In genomic region chr9:77589046-77589795, GRCh38 we compare ENCODE assay signal across 13 cellular contexts. TPM values are rescaled to one million over a fixed set of nuclear protein-coding genes. Genes with fewer than 3 reads are reported as not detected.
DNase-seq lines count a peak whose midpoint lies in the region; TF ChIP-seq lines count a peak whose summit lies in the region.
"Had no signal": no experiment of that assay in that cellular context is flagged by ENCODE, and none has a peak within 500 bp of the region (broad histone marks: within the 10 kb centered on the region; RNA-seq: fewer than 3 reads in every experiment).

No MANE protein-coding gene starts in this region.

- H3K79me2 ChIP-seq in smooth muscle cell (ENCODE audit: low read depth), result no peaks in the 10 kb centered on the region

- H2AFZ ChIP-seq in smooth muscle cell (ENCODE audit: low read depth), result no peak overlapping the region

- POLR2A ChIA-PET in A673 (lab: Charles Lee; ENCODE audit: low non-redundant PET), result interaction anchor here (0.6 kb wide), 1 partner anchor 8 kb away, joined by 12 read pairs; no protein-coding TSS in a partner anchor

- H3K9me3 ChIP-seq in HUES64 (ENCODE audit: insufficient read depth, low read depth, low read length) (no peaks in the 10 kb centered on the region), smooth muscle cell (replicated peaks; ENCODE audit: low read depth) (no peaks in the 10 kb centered on the region), A673 (ENCODE audit: low read depth, low read length, poor library complexity, severe bottlenecking) (no peaks in the 10 kb centered on the region), vagina (no peaks in the 10 kb centered on the region)
- H3K9me3 ChIP-seq: neutrophil had no signal

- peak; percentile 93 for DNase-seq in NCI-H2196 (lab: John Stamatoyannopoulos, UW; ENCODE audit: unreplicated experiment)
- peak; percentile 76 for DNase-seq in epithelial cell of esophagus (ENCODE audit: low read depth)
- no peak for DNase-seq in smooth muscle cell (lab: John Stamatoyannopoulos, UW; ENCODE audit: unreplicated experiment)
- DNase-seq in NCI-H1048 (lab: John Stamatoyannopoulos, UW), result no peak
- DNase-seq in A673 (ENCODE audit: low spot score), result no peak
- DNase-seq in H4 (ENCODE audit: low spot score), result no peak
- no peak for DNase-seq in vagina (ENCODE audit: extremely low spot score in 2 of 2)
- DNase-seq: activated B cell treated with CpG ODN at 0.5 μM for 24 hours; activated T-cell treated with anti-CD3 and anti-CD28 coated beads, Interleukin-2, amount 50 U/mL, for 48 hours; CD8-positive, alpha-beta memory T cell; NCI-H1105 had no signal

- H4K20me1 ChIP-seq in smooth muscle cell (ENCODE audit: low read depth), result no peaks in the 10 kb centered on the region

- BruUV-seq in A673 (replicated peaks; lab: Mats Ljungman, UMichigan), result no TSS peak

- H3K36me3 ChIP-seq in HUES64 (ENCODE audit: insufficient read depth, low read length) (no peaks in the 10 kb centered on the region), smooth muscle cell (ENCODE audit: low read depth) (no peaks in the 10 kb centered on the region), A673 (ENCODE audit: insufficient read depth, low read length, poor library complexity, severe bottlenecking) (no peaks in the 10 kb centered on the region), vagina (no peaks in the 10 kb centered on the region)
- H3K36me3 ChIP-seq: neutrophil had no signal

- H3F3A ChIP-seq in smooth muscle cell (ENCODE audit: low read depth), result peaks cover 9% of the 10 kb centered on the region

- H3K27me3 ChIP-seq in HUES64 (ENCODE audit: insufficient read depth, low read length) (no peaks in the 10 kb centered on the region), smooth muscle cell (ENCODE audit: low read depth) (no peaks in the 10 kb centered on the region), A673 (replicated peaks; ENCODE audit: insufficient read depth, low read depth, low read length, poor library complexity) (no peaks in the 10 kb centered on the region), vagina (no peaks in the 10 kb centered on the region)
- H3K27me3 ChIP-seq: neutrophil had no signal

- H3K9ac ChIP-seq in HUES64 (ENCODE audit: low read depth, low read length) (peak overlapping the region; percentile 14; the same call in 1 of the 2 replicates), smooth muscle cell (ENCODE audit: low read depth) (no peak overlapping the region)

- H3K4me1 ChIP-seq in HUES64 (ENCODE audit: insufficient read depth, low read length) (peaks cover 49% of the 10 kb centered on the region), smooth muscle cell (ENCODE audit: low read depth) (peaks cover 6% of the 10 kb centered on the region), A673 (ENCODE audit: insufficient read depth, low read length, poor library complexity, severe bottlenecking) (peaks cover 17% of the 10 kb centered on the region), vagina (peaks cover 16% of the 10 kb centered on the region)

- H3K4me3 ChIP-seq in HUES64 (ENCODE audit: low read length) (no peak overlapping the region), epithelial cell of esophagus (ENCODE audit: low read length) (no peak overlapping the region), smooth muscle cell (no peak overlapping the region), A673 (ENCODE audit: low read depth, low read length, poor library complexity, severe bottlenecking) (no peak overlapping the region), vagina (no peak overlapping the region)

- TF ChIP-seq CTCF in epithelial cell of esophagus (IDR thresholded peaks at IDR 0.05; ENCODE audit: insufficient read depth, low read depth, low read length, missing control alignments) (no peak), smooth muscle cell (IDR thresholded peaks at IDR 0.05; ENCODE audit: borderline replicate concordance, insufficient read depth, poor library complexity, severe bottlenecking) (no peak), A673 (conservative IDR thresholded peaks at IDR 0.05; ENCODE audit: low read depth, low read length) (no peak), vagina (IDR thresholded peaks at IDR 0.05) (no peak)

- WGBS in HUES64, result 79% methylated on average over 5 of the region's 6 CpGs
- WGBS in smooth muscle cell (ENCODE audit: low lambda C conversion rate), result 61% methylated on average over 6 of the region's 6 CpGs

- peak overlapping the region; percentile 73 for H3K27ac ChIP-seq in HUES64 (ENCODE audit: low read depth, low read length)
- H3K27ac ChIP-seq in smooth muscle cell (ENCODE audit: low read depth), result peak overlapping the region; percentile 56
- H3K27ac ChIP-seq in A673 (ENCODE audit: low read depth, low read length, poor library complexity, severe bottlenecking), result no peak overlapping the region
- no peak overlapping the region for H3K27ac ChIP-seq in vagina
- H3K27ac ChIP-seq: neutrophil had no signal

- no peak for TF ChIP-seq POLR2A in vagina (IDR thresholded peaks at IDR 0.05)

- CTCF ChIA-PET in A673 (lab: Charles Lee), result no interaction called here

- peak overlapping the region; percentile 45 for H3K4me2 ChIP-seq in smooth muscle cell

- intact Hi-C loops in A673 (cut with micrococcal nuclease; ENCODE audit: unreplicated experiment) (no loop called here), vagina (cut with DNase I) (no loop called here)

RNA-seq across cellular contexts. Expression of gene GNA14, which starts 58.9 kb away (rescaled TPM):
- 6.9 TPM for polyA plus RNA-seq in HUES64 (2013, experiment 1 of 2)
- 8.7 TPM for polyA plus RNA-seq in HUES64 (2013, experiment 2 of 2)
- total RNA-seq in smooth muscle cell (10.2 and 13.0 TPM in 2 replicates), A673 (2021) (2.7 and 3.8 TPM in 2 replicates), vagina (11.0 TPM)
- polyA plus RNA-seq in smooth muscle cell, result 1.6 and 13.1 TPM in 2 replicates
- total RNA-seq in H4 (2014; rRNA removed; shearing (Covaris generic)), result 0.06 TPM in 1 of 2 replicates, not detected in the other
- total RNA-seq: activated B cell treated with CpG ODN at 0.5 μM for 24 hours; CD8-positive, alpha-beta memory T cell had no signal
- polyA plus RNA-seq: CD8-positive, alpha-beta memory T cell had no signal

Comparison
In these comparisons a context has a peak if more than half of its experiments do, and no peak if none do; other contexts are left out.
1. H3K27ac ChIP-seq: peak in HUES64 (single experiment) and smooth muscle cell (single experiment); none in A673 (single experiment) and vagina (single experiment).
2. DNase-seq: peak in NCI-H2196 (single experiment) and epithelial cell of esophagus (single experiment); none in smooth muscle cell (single experiment), NCI-H1048 (single experiment), A673 (single experiment), H4 (single experiment) and vagina (0 of 2).